Comparison of ENCODE assay signal across 1 cellular context in genomic region chr3:4744405-4745239, GRCh38.
TF ChIP-seq lines count a peak whose summit lies in the region.

No MANE protein-coding gene starts in this region.

TF ChIP-seq in GM23338, 12 proteins besides CTCF, POLR2A, EP300 and RAD21 (continued from another document):
- TF ChIP-seq ZNF462 (CRISPR knock-in tag; IDR thresholded peaks at IDR 0.05) (no peak), JUNB (IDR thresholded peaks at IDR 0.05; ENCODE audit: unreplicated experiment) (no peak), REST (IDR thresholded peaks at IDR 0.05; ENCODE audit: unreplicated experiment) (no peak)
TF ChIP-seq in GM23338: peak in this region for 0.
